In the genomic region with DNA sequence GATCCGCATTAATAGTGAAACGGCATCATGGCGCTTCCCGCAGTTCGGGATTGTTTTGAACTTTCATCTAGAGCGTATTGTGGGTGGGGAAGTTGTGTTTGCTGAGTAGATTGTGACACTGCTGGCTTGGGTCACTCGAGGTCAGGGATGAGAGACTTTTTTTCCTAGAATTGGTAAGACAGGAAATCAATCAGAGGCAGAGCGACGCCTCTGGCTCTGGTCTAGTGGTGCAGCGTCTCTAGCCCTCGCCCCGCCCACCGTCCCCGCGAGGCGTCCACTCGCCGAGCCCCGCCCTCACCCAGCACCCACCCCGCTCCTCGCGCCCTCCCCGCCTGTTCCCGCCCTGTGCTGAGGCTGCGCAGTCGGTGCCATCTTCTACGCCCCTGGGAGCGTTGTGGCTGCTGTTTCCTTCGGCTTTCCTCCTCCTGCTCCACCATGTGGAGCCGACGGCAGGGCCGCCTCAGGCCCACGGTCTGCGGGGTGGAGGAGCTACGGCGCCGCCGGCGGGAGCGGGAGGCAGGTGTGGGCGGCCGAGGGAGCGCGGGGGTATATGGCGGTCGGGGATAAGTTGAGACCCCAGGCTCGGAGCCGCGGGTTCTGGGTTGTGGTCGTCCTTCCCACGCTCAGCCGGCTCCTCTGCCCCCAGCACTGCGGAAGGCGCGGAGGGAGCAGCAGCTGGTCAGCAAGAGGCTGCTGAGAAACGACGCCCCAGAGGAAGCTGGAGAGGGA, we compare ENCODE assay signal across 8 cellular contexts. TPM values are rescaled to one million over a fixed set of nuclear protein-coding genes. Genes with fewer than 3 reads are reported as not detected.
A peak's percentile ranks its signal among the peaks of the same experiment; 100 is the strongest.
DNase-seq lines count a peak whose midpoint lies in the region; ATAC-seq and TF ChIP-seq lines count a peak whose summit lies in the region.

A gene (plus strand): TSS at position 359 of the 729 bp plus-strand sequence. CDS start 77 bp downstream, at position 436.

- H4K20me1 ChIP-seq in PC-9 (ENCODE audit: insufficient read depth) = no peaks in the 10 kb centered on the region

- no peaks in the 10 kb centered on the region for H3K9me3 ChIP-seq in PC-9 (ENCODE audit: insufficient read depth, low read depth)
- no peaks in the 10 kb centered on the region for H3K9me3 ChIP-seq in muscle layer of duodenum (ENCODE audit: control insufficient read depth in 1 of 2, low read length in 2 of 2)

- CTCF ChIA-PET in PC-9 (lab: Charles Lee) = interaction anchor here (0.5 to 0.7 kb wide), 2 partner anchors 108 to 278 kb away, joined by 4 read pairs; no protein-coding TSS in a partner anchor

- H3K36me3 Mint-ChIP-seq in activated T-cell treated with anti-CD3 and anti-CD28 coated beads, Interleukin-2, amount 50 U/mL, for 24 hours (ENCODE audit: low read depth) = peaks cover 48% of the 10 kb centered on the region

- H3K9me2 ChIP-seq in PC-9 (ENCODE audit: insufficient read depth) = no peaks in the 10 kb centered on the region

- H3K36me3 ChIP-seq in PC-9 (ENCODE audit: low read depth) (no peaks in the 10 kb centered on the region), muscle layer of duodenum (ENCODE audit: control insufficient read depth in 1 of 2, insufficient read depth in 2 of 2, low read length in 2 of 2) (peaks cover 9 to 16% of the 10 kb centered on the region in 2 donors)

- peaks cover 52% of the 10 kb centered on the region for H3K4me1 Mint-ChIP-seq in activated T-cell treated with anti-CD3 and anti-CD28 coated beads, Interleukin-2, amount 50 U/mL, for 24 hours (ENCODE audit: low read depth)

- DNase-seq in DMS53 (lab: John Stamatoyannopoulos, UW) (peak; percentile 98), KBM-7 (peak; percentile 98), PC-9 (peak; percentile 89 to 95)
- DNase-seq in activated T-cell treated with anti-CD3 and anti-CD28 coated beads, Interleukin-2, amount 50 U/mL, for 24 hours = peak; percentile 96
- DNase-seq in stimulated activated CD8-positive, alpha-beta memory T cell treated with anti-CD3 and anti-CD28 coated beads, Interleukin-7, amount 100 ng/mL, for 4 hours (ENCODE audit: low read depth in 2 of 2) = peak; percentile 93 to 96

- no peaks in the 10 kb centered on the region for H3K9me3 Mint-ChIP-seq in activated T-cell treated with anti-CD3 and anti-CD28 coated beads, Interleukin-2, amount 50 U/mL, for 24 hours

- H3K4me2 ChIP-seq in PC-9 = peak within 1 kb of the TSS; percentile 79

- peaks cover 16% of the 10 kb centered on the region for H3K79me2 ChIP-seq in PC-9 (ENCODE audit: low read depth)

- no TSS peak for BruUV-seq in PC-9 (replicated peaks; lab: Mats Ljungman, UMichigan)

- H3K4me1 ChIP-seq in PC-9 (replicated peaks; ENCODE audit: insufficient read depth) (peaks cover 10% of the 10 kb centered on the region), muscle layer of duodenum (ENCODE audit: control insufficient read depth in 1 of 2, insufficient read depth in 2 of 2, low read length in 2 of 2) (no peaks in the 10 kb centered on the region)

- in situ Hi-C loops in KBM-7 (cut with MboI; ENCODE audit: low pct_unique_long_range_greater_than_20kb, low sequenced_read_pairs) = no loop called here

- no peaks in the 10 kb centered on the region for H3K27me3 ChIP-seq in PC-9 (ENCODE audit: insufficient read depth, low read depth)
- H3K27me3 ChIP-seq in muscle layer of duodenum (ENCODE audit: low read depth, low read length) = no peaks in the 10 kb centered on the region

- intact Hi-C loops in PC-9 (cut with micrococcal nuclease; ENCODE audit: unreplicated experiment) = loop anchor here (1.0 to 5.0 kb wide), 4 partner anchors 74 to 292 kb away; a partner anchor contains a TSS

- no peaks in the 10 kb centered on the region for H3K27me3 Mint-ChIP-seq in activated T-cell treated with anti-CD3 and anti-CD28 coated beads, Interleukin-2, amount 50 U/mL, for 24 hours

- H3K4me3 Mint-ChIP-seq in activated T-cell treated with anti-CD3 and anti-CD28 coated beads, Interleukin-2, amount 50 U/mL, for 24 hours = peak within 1 kb of the TSS; percentile 86

- POLR2A ChIA-PET in PC-9 (lab: Charles Lee; ENCODE audit: unreplicated experiment) = interaction anchor here (0.7 kb wide), 1 partner anchor 51 kb away, joined by 7 read pairs; no protein-coding TSS in a partner anchor

- peak; percentile 63 for TF ChIP-seq CTCF in PC-9 (conservative IDR thresholded peaks at IDR 0.05)

- H3K4me3 ChIP-seq in PC-9 (peak within 1 kb of the TSS; percentile 78), muscle layer of duodenum (ENCODE audit: low read depth in 1 of 2, low read length in 2 of 2) (peak within 1 kb of the TSS; percentile 66 to 70)

- ATAC-seq in GM21619 (IDR thresholded peaks at IDR 0.05; ENCODE audit: unreplicated experiment) (peak; percentile 91), esophagus mucosa (peak; percentile 99)

- peak within 1 kb of the TSS; percentile 96 for H2AFZ ChIP-seq in PC-9

- peaks cover 6% of the 10 kb centered on the region; the same call in 1 of the 2 replicates for H3F3A ChIP-seq in PC-9 (ENCODE audit: insufficient read depth, low read depth)

- H3K27ac ChIP-seq in PC-9 (peak within 1 kb of the TSS; percentile 73), muscle layer of duodenum (ENCODE audit: low read length) (peak within 1 kb of the TSS; percentile 92)

- H3K27ac Mint-ChIP-seq in activated T-cell treated with anti-CD3 and anti-CD28 coated beads, Interleukin-2, amount 50 U/mL, for 24 hours = peak within 1 kb of the TSS; percentile 94

RNA-seq across cellular contexts. Expression of the gene that starts here (rescaled TPM):
- total RNA-seq in PC-9 (2021) (12.1 and 25.2 TPM in 2 replicates), esophagus mucosa (14.0 TPM)

Comparison
In these comparisons a context has a peak if more than half of its experiments do, and no peak if none do; other contexts are left out.
1. Peak in every context shown above with its lines: DNase-seq, ATAC-seq, H3K4me3 ChIP-seq and H3K27ac ChIP-seq.